Comparison of ENCODE assay signal across 22 cellular contexts in the genomic region with DNA sequence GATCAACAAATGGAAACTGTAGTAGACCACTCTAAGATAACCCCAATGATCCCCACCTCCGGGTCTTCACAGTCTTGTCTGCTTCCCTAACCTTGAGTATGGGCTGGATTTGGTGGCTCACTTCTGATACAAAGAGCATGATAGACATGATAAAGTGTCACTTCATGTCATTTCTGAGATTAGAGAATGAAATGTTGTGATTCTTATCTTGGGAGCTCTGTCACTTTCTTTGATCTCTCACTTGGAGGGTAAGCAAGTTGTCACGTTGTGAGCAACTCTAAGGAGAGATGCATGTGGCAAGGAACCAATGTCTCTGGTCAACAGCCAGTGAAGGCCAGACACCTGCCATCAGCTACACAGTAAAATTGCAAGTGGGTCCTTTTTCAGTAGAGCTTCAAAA. TPM values are rescaled to one million over a fixed set of nuclear protein-coding genes. Genes with fewer than 3 reads are reported as not detected.
A peak's percentile ranks its signal among the peaks of the same experiment; 100 is the strongest.
DNase-seq lines count a peak whose midpoint lies in the region; ATAC-seq, FAIRE-seq and TF ChIP-seq lines count a peak whose summit lies in the region.
"Had no signal": no experiment of that assay in that cellular context is flagged by ENCODE, and none has a peak within 500 bp of the region (broad histone marks: within the 10 kb centered on the region; RNA-seq: fewer than 3 reads in every experiment).

No MANE protein-coding gene starts in this region.

- no peaks in the 10 kb centered on the region for H3F3A ChIP-seq in neural cell (ENCODE audit: insufficient read depth, low read length, poor library complexity, severe bottlenecking)

- TF ChIP-seq RAD21 in K562 (CRISPR knock-in tag; conservative IDR thresholded peaks at IDR 0.05 in 1 of 2, IDR thresholded peaks at IDR 0.05 in 1 of 2) (no peak), neural cell (conservative IDR thresholded peaks at IDR 0.05) (no peak)

- POLR2A ChIA-PET in K562 (lab: Yijun Ruan, JAX) = interaction anchor here (0.6 to 4.2 kb wide), 3 partner anchors 8 to 21 kb away, joined by 3 to 24 read pairs (median 4); no protein-coding TSS in a partner anchor

- no peak for ATAC-seq in K562
- ATAC-seq: A549; CD8-positive, alpha-beta T cell had no signal

- peaks cover 14% of the 10 kb centered on the region for H3K36me3 Mint-ChIP-seq in type B pancreatic cell
- H3K36me3 Mint-ChIP-seq in glutamatergic neuron (ENCODE audit: unreplicated experiment) = peaks cover 7% of the 10 kb centered on the region

- no peak for TF ChIP-seq POLR2A in K562 (conservative IDR thresholded peaks at IDR 0.05)

- H3K9me3 ChIP-seq in K562 (replicated peaks; ENCODE audit: control insufficient read depth, insufficient read depth, low read depth, low read length) (peaks cover 14% of the 10 kb centered on the region), neural cell (ENCODE audit: low read length) (no peaks in the 10 kb centered on the region)
- H3K9me3 ChIP-seq: A549, Caco-2 had no signal

- H3K9me3 Mint-ChIP-seq in type B pancreatic cell = no peaks in the 10 kb centered on the region
- H3K9me3 Mint-ChIP-seq in glutamatergic neuron (ENCODE audit: unreplicated experiment) = peaks cover 6% of the 10 kb centered on the region

- intact Hi-C loops in K562 (cut with micrococcal nuclease) = no loop called here

- TF ChIP-seq EP300 in K562 (IDR thresholded peaks at IDR 0.05; ENCODE audit: low read length) (no peak), neural cell (conservative IDR thresholded peaks at IDR 0.05; ENCODE audit: poor library complexity, severe bottlenecking) (peak; percentile 85)

- H3K79me2 ChIP-seq in K562 (ENCODE audit: control insufficient read depth, insufficient read depth, low read length) (peaks cover 20% of the 10 kb centered on the region), neural cell (replicated peaks; ENCODE audit: insufficient read depth, low read length) (peaks cover 4% of the 10 kb centered on the region)

- H3K4me3 ChIP-seq in K562 (no peak overlapping the region), neural cell (ENCODE audit: low read length) (no peak overlapping the region)
- H3K4me3 ChIP-seq: A549; BLaER1 treated with 17β-estradiol and CSF1 and Interleukin-3, amounts not matched to agents 10 nM and 100 nM had no signal

- H3K27me3 ChIP-seq in K562 (ENCODE audit: control insufficient read depth in 2 of 2, insufficient read depth in 2 of 2, low read length in 2 of 2) (no peaks in the 10 kb centered on the region; a peak in 1 of 5 replicates), neural cell (ENCODE audit: insufficient read depth, low read depth, low read length) (no peaks in the 10 kb centered on the region)
- H3K27me3 ChIP-seq: BLaER1 treated with 17β-estradiol and CSF1 and Interleukin-3, amounts not matched to agents 10 nM and 100 nM had no signal

- H3K9me1 ChIP-seq in K562 (ENCODE audit: control insufficient read depth, insufficient read depth, low read length) = no peaks in the 10 kb centered on the region

- H2AFZ ChIP-seq in K562 (ENCODE audit: low read depth, low read length) (no peak overlapping the region), neural cell (ENCODE audit: low read depth, low read length) (no peak overlapping the region)

- no peak overlapping the region for H3K4me2 ChIP-seq in K562 (ENCODE audit: insufficient read depth, low read length)
- H3K4me2 ChIP-seq in neural cell (ENCODE audit: low read length) = no peak overlapping the region
- H3K4me2 ChIP-seq: A549; BLaER1 treated with 17β-estradiol and CSF1 and Interleukin-3, amounts not matched to agents 10 nM and 100 nM had no signal

- H4K20me1 ChIP-seq in K562 (replicated peaks; ENCODE audit: control insufficient read depth, insufficient read depth, low read length) (no peaks in the 10 kb centered on the region), neural cell (ENCODE audit: insufficient read depth) (no peaks in the 10 kb centered on the region)
- H4K20me1 ChIP-seq: BLaER1 treated with 17β-estradiol and CSF1 and Interleukin-3, amounts not matched to agents 10 nM and 100 nM had no signal

- H3K9ac ChIP-seq in K562 (ENCODE audit: insufficient read depth in 1 of 2, low read depth in 2 of 2, low read length in 2 of 2) = no peak overlapping the region
- no peak overlapping the region for H3K9ac ChIP-seq in neural cell (ENCODE audit: low read length)
- H3K9ac ChIP-seq: BLaER1 treated with 17β-estradiol and CSF1 and Interleukin-3, amounts not matched to agents 10 nM and 100 nM had no signal

- no peak overlapping the region for H3K27ac ChIP-seq in K562 (ENCODE audit: extremely low read depth, low read depth, low read length)
- H3K27ac ChIP-seq in neural cell (ENCODE audit: low read length) = no peak overlapping the region
- H3K27ac ChIP-seq: 22Rv1; A549; BLaER1 treated with 17β-estradiol and CSF1 and Interleukin-3, amounts not matched to agents 10 nM and 100 nM; C4-2B had no signal

- H3K27me3 Mint-ChIP-seq in type B pancreatic cell (peaks cover 3% of the 10 kb centered on the region), glutamatergic neuron (ENCODE audit: unreplicated experiment) (no peaks in the 10 kb centered on the region)

- DNase-seq in K562 (ENCODE audit: extremely low read depth in 1 of 4, low spot score in 3 of 4) (no peak), type B pancreatic cell (ENCODE audit: extremely low spot score, unreplicated experiment) (no peak), SKM-1 treated with dmso at 0.1 percent for 144 hours (lab: John Stamatoyannopoulos, UW; ENCODE audit: unreplicated experiment) (no peak), glutamatergic neuron (no peak)
- DNase-seq: AML-193; Caco-2; Calu3; CD4-positive, alpha-beta T cell; CD8-positive, alpha-beta T cell; DMS79 treated with DMSO at 0.1 percent for 48 hours; GF-D8 had no signal

- FAIRE-seq in K562 (lab: Jason Lieb, UNC) = no peak
- FAIRE-seq: A549, D721Med, G401.6, GM12891 had no signal

- no peaks in the 10 kb centered on the region for H3K9me2 ChIP-seq in neural cell (ENCODE audit: insufficient read depth, low read length)

- peak overlapping the region; percentile 17 for H3K4me3 Mint-ChIP-seq in type B pancreatic cell
- H3K4me3 Mint-ChIP-seq in glutamatergic neuron (ENCODE audit: unreplicated experiment) = no peak overlapping the region
- H3K4me3 Mint-ChIP-seq: B cell; CD4-positive, alpha-beta T cell; CD8-positive, alpha-beta T cell had no signal

- H3K36me3 ChIP-seq in K562 (ENCODE audit: control insufficient read depth, insufficient read depth, low read length) (peaks cover 7% of the 10 kb centered on the region), neural cell (ENCODE audit: insufficient read depth, low read length) (no peaks in the 10 kb centered on the region)

- CTCF ChIA-PET in K562 (lab: Yijun Ruan, JAX; ENCODE audit: low intra/inter-chr PET ratio) = no interaction called here

- TF ChIP-seq CTCF in K562 (IDR thresholded peaks at IDR 0.05 in 2 of 3, conservative IDR thresholded peaks at IDR 0.05 in 1 of 3; ENCODE audit: insufficient read depth in 2 of 3, low read depth in 1 of 3, low read length in 3 of 3) (no peak), neural cell (IDR thresholded peaks at IDR 0.05; ENCODE audit: poor library complexity, severe bottlenecking) (no peak), type B pancreatic cell (conservative IDR thresholded peaks at IDR 0.05) (no peak), glutamatergic neuron (IDR thresholded peaks at IDR 0.05; ENCODE audit: partially characterized antibody, unreplicated experiment) (no peak)

- in situ Hi-C loops in K562 (cut with MboI) = no loop called here

- peaks cover 3% of the 10 kb centered on the region for H3K4me1 Mint-ChIP-seq in type B pancreatic cell (ENCODE audit: unreplicated experiment)
- peaks cover 4% of the 10 kb centered on the region for H3K4me1 Mint-ChIP-seq in glutamatergic neuron (ENCODE audit: low read depth, unreplicated experiment)

- BruUV-seq in K562 (replicated peaks; lab: Mats Ljungman, UMichigan) = no TSS peak

- peaks cover 0 to 16% of the 10 kb centered on the region in 2 experiments; a peak in 2 of 5 replicates for H3K4me1 ChIP-seq in K562 (replicated peaks in 1 of 2; ENCODE audit: control insufficient read depth in 2 of 2, insufficient read depth in 2 of 2, low read length in 2 of 2)
- H3K4me1 ChIP-seq: Caco-2 had no signal

- H3K27ac Mint-ChIP-seq in type B pancreatic cell (no peak overlapping the region), glutamatergic neuron (ENCODE audit: unreplicated experiment) (no peak overlapping the region)
- H3K27ac Mint-ChIP-seq: B cell; CD4-positive, alpha-beta T cell; CD8-positive, alpha-beta T cell had no signal

- WGBS in K562 (ENCODE audit: insufficient coverage, low coverage, missing lambda C conversion rate) = 15% methylated on average over 2 of the region's 2 CpGs

RNA-seq across cellular contexts. Expression of gene GLO1, which starts 3.0 kb away (rescaled TPM):
- total RNA-seq in K562 (2011; cell fraction: chromatin; rRNA removed; ENCODE audit: low replicate concordance) = 16.7 and 46.2 TPM in 2 replicates
- 17.6 and 18.0 TPM in 2 replicates for total RNA-seq in K562 (2011; cell fraction: nucleolus; rRNA removed)
- 33.9 and 56.4 TPM in 2 replicates for total RNA-seq in K562 (2011; cell fraction: nucleoplasm; rRNA removed)
- total RNA-seq in K562 (2014; rRNA removed) = 185 and 193 TPM in 2 replicates
- total RNA-seq in K562 (2014; rRNA removed; fragmentation: Illumina TruSeq; extraction: Trizol) = 268 and 311 TPM in 2 replicates
- total RNA-seq in K562 (2015; rRNA removed; fragmentation: Illumina TruSeq; extraction: Trizol) = 234 and 252 TPM in 2 replicates
- total RNA-seq in K562 (2021) = 171 and 173 TPM in 2 replicates
- 253 and 331 TPM in 2 replicates for polyA plus RNA-seq in K562 (2011; rRNA removed)
- 80.9 and 156 TPM in 2 replicates for polyA plus RNA-seq in K562 (2011; cell fraction: cytosol; rRNA removed)
- 32.5 and 59.8 TPM in 2 replicates for polyA plus RNA-seq in K562 (2011; cell fraction: nucleus; rRNA removed)
- 153 and 176 TPM in 2 replicates for polyA plus RNA-seq in K562 (2012)
- 239 and 261 TPM in 2 replicates for polyA plus RNA-seq in K562 (2014; fragmentation: Illumina TruSeq; extraction: Trizol)
- 100 to 1,000 TPM; 155 to 203 TPM for polyA plus RNA-seq in K562 (2014; fragmentation: Nextera tagmentation; extraction: Ambion mirVana)
- 201 and 204 TPM in 2 replicates for polyA plus RNA-seq in K562 (2014; rRNA removed)
- polyA minus RNA-seq in K562 (2011; rRNA and poly(A)+ RNA removed) = 172 and 181 TPM in 2 replicates
- polyA minus RNA-seq in K562 (2011; cell fraction: cytosol; rRNA and poly(A)+ RNA removed) = 71.5 and 91.3 TPM in 2 replicates
- polyA minus RNA-seq in K562 (2011; cell fraction: nucleus; rRNA and poly(A)+ RNA removed) = 11.7 and 30.0 TPM in 2 replicates
- 94.8 and 101 TPM in 2 replicates for polyA plus RNA-seq in neural cell
- polyA minus RNA-seq in neural cell = 65.0 and 72.1 TPM in 2 replicates
- 86.9 and 98.4 TPM in 2 replicates for total RNA-seq in type B pancreatic cell (ENCODE audit: low replicate concordance)
- 51.6 TPM for total RNA-seq in glutamatergic neuron (ENCODE audit: unreplicated experiment)

RNA-seq across cellular contexts. Expression of gene DNAH8, which starts 9.2 kb away (rescaled TPM):
- total RNA-seq in K562 (2011; cell fraction: chromatin; rRNA removed; ENCODE audit: low replicate concordance) = 34.0 and 46.0 TPM in 2 replicates
- 2.8 and 5.4 TPM in 2 replicates for total RNA-seq in K562 (2011; cell fraction: nucleolus; rRNA removed)
- total RNA-seq in K562 (2011; cell fraction: nucleoplasm; rRNA removed) = 5.0 and 10.5 TPM in 2 replicates
- 1.3 and 1.4 TPM in 2 replicates for total RNA-seq in K562 (2014; rRNA removed)
- 3.9 and 4.2 TPM in 2 replicates for total RNA-seq in K562 (2014; rRNA removed; fragmentation: Illumina TruSeq; extraction: Trizol)
- total RNA-seq in K562 (2015; rRNA removed; fragmentation: Illumina TruSeq; extraction: Trizol) = 2.7 and 3.0 TPM in 2 replicates
- total RNA-seq in K562 (2021) = 2.8 and 2.9 TPM in 2 replicates
- polyA plus RNA-seq in K562 (2011; rRNA removed) = 4.2 and 6.8 TPM in 2 replicates
- 0.49 and 2.6 TPM in 2 replicates for polyA plus RNA-seq in K562 (2011; cell fraction: cytosol; rRNA removed)
- 13.0 and 21.6 TPM in 2 replicates for polyA plus RNA-seq in K562 (2011; cell fraction: nucleus; rRNA removed)
- 2.2 and 3.1 TPM in 2 replicates for polyA plus RNA-seq in K562 (2012)
- 1.9 and 2.2 TPM in 2 replicates for polyA plus RNA-seq in K562 (2014; fragmentation: Illumina TruSeq; extraction: Trizol)
- 1 to 10 TPM; 1.2 to 1.3 TPM for polyA plus RNA-seq in K562 (2014; fragmentation: Nextera tagmentation; extraction: Ambion mirVana)
- polyA plus RNA-seq in K562 (2014; rRNA removed) = 2.5 and 4.0 TPM in 2 replicates
- 12.4 and 32.0 TPM in 2 replicates for polyA minus RNA-seq in K562 (2011; rRNA and poly(A)+ RNA removed)
- polyA minus RNA-seq in K562 (2011; cell fraction: cytosol; rRNA and poly(A)+ RNA removed) = 1.4 and 2.3 TPM in 2 replicates
- polyA minus RNA-seq in K562 (2011; cell fraction: nucleus; rRNA and poly(A)+ RNA removed) = 7.8 and 27.9 TPM in 2 replicates
- polyA plus RNA-seq in neural cell = 0.07 and 0.10 TPM in 2 replicates
- under 0.01 and 0.23 TPM in 2 replicates for polyA minus RNA-seq in neural cell
- total RNA-seq in type B pancreatic cell (ENCODE audit: low replicate concordance) = 0.05 and 0.14 TPM in 2 replicates
- not detected for total RNA-seq in glutamatergic neuron (ENCODE audit: unreplicated experiment)
- total RNA-seq: A172; Caco-2; CD8-positive, alpha-beta T cell had no signal
- polyA plus RNA-seq: A549, BJ had no signal
